ENCODE assay signal across 9 cellular contexts in genomic region chr14:23160924-23161522, GRCh38. TPM values are rescaled to one million over a fixed set of nuclear protein-coding genes. Genes with fewer than 3 reads are reported as not detected.
DNase-seq lines count a peak whose midpoint lies in the region; ATAC-seq lines count a peak whose summit lies in the region.
"Had no signal": no experiment of that assay in that cellular context is flagged by ENCODE, and none has a peak within 500 bp of the region (broad histone marks: within the 10 kb centered on the region; RNA-seq: fewer than 3 reads in every experiment).

No MANE protein-coding gene starts in this region.

- ATAC-seq in right cardiac atrium (peak; percentile 55 to 74), HG02970 (IDR thresholded peaks at IDR 0.05; ENCODE audit: low FRiP score, unreplicated experiment) (no peak), GM21360 (IDR thresholded peaks at IDR 0.05; ENCODE audit: unreplicated experiment) (no peak), HG02571 (IDR thresholded peaks at IDR 0.05; ENCODE audit: unreplicated experiment) (no peak)

- H3K9me3 ChIP-seq in right cardiac atrium (ENCODE audit: control insufficient read depth, low read length): no peaks in the 10 kb centered on the region

- H3K4me3 ChIP-seq in right cardiac atrium (ENCODE audit: low read length): no peak overlapping the region

- H3K27me3 ChIP-seq in right cardiac atrium (ENCODE audit: control insufficient read depth, insufficient read depth): no peaks in the 10 kb centered on the region

- DNase-seq in HS-5 (ENCODE audit: low read depth) (peak; percentile 62), amniotic epithelial cell (ENCODE audit: low read depth) (peak; percentile 95), right cardiac atrium (peak; percentile 36 to 75 (median 63)), retina (peak; percentile 79), NCI-H1105 (lab: John Stamatoyannopoulos, UW) (no peak)

- intact Hi-C loops in right cardiac atrium (cut with DNase I): no loop called here

- 39% methylated on average over 11 of the region's 11 CpGs for WGBS in right cardiac atrium

- H3K27ac ChIP-seq in right cardiac atrium (ENCODE audit: low read length): peak overlapping the region; percentile 69

- H3K4me1 ChIP-seq in right cardiac atrium (ENCODE audit: control insufficient read depth, insufficient read depth, low read length): peaks cover 4% of the 10 kb centered on the region

RNA-seq across cellular contexts. Expression of gene SLC7A8, which starts 22.4 kb away (rescaled TPM):
- total RNA-seq in right cardiac atrium: 10 to 100 TPM in 2 of 4 donors, 1 to 10 TPM in 2; 6.9 to 11.7 (median 10.1) TPM
- 7.8 TPM for polyA plus RNA-seq in right cardiac atrium

RNA-seq across cellular contexts. Expression of gene CEBPE, which starts 42.0 kb away (rescaled TPM):
- not detected for total RNA-seq in right cardiac atrium
- polyA plus RNA-seq in right cardiac atrium: not detected
- polyA plus RNA-seq: IgD-negative memory B cell had no signal

RNA-seq across cellular contexts. Expression of gene CIROP, which starts 56.2 kb away (rescaled TPM):
- not detected for total RNA-seq in right cardiac atrium
- not detected for polyA plus RNA-seq in right cardiac atrium
- polyA plus RNA-seq: IgD-negative memory B cell had no signal

Comparison
In these comparisons a context has a peak if more than half of its experiments do, and no peak if none do; other contexts are left out.
1. ATAC-seq: peak in right cardiac atrium (2 of 2); none in HG02970 (single experiment), GM21360 (single experiment) and HG02571 (single experiment).